In the genomic region with DNA sequence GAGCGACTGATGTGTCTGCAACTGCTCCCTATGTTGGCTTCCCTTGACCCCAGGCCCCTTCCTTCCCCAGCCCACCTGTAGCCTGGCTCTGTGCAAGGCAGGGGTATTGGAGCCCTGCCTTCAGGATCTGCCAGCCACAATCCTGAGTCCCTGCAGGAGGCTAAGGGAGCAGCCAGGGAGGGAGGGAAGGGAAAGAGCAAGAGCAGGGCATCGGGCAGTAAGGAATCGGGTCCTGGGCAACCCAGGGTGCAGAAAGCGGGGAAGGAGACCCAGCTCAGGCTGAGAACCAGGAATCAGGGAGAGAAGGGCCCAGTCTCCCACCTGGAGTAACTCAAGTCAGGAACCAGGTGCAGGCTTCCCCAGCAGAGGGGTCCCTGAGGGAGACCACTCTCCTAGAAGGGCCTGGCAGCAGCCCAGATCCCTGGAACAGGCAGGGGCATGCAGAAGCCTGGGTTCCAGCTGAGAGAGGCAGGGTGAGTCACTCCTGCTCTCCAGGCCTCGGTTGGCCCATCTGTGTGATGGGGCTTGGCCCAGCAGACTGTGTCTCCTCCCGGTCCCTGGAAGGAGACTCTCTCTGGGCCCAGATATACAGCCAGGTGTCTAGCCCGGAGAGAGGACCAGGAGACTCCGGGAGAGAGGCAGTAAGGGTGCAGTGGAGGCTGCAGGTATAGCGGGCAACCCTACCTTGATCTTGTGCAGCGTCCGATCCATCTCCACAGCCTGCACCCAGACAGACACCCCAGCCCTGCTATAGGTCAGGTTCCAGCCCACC, we compare ENCODE assay signal across 1 cellular context.
TF ChIP-seq lines count a peak whose summit lies in the region.

No MANE protein-coding gene starts in this region.

TF ChIP-seq in GM12878, 131 proteins besides CTCF, POLR2A, EP300 and RAD21:
- TF ChIP-seq, protein P1, sequence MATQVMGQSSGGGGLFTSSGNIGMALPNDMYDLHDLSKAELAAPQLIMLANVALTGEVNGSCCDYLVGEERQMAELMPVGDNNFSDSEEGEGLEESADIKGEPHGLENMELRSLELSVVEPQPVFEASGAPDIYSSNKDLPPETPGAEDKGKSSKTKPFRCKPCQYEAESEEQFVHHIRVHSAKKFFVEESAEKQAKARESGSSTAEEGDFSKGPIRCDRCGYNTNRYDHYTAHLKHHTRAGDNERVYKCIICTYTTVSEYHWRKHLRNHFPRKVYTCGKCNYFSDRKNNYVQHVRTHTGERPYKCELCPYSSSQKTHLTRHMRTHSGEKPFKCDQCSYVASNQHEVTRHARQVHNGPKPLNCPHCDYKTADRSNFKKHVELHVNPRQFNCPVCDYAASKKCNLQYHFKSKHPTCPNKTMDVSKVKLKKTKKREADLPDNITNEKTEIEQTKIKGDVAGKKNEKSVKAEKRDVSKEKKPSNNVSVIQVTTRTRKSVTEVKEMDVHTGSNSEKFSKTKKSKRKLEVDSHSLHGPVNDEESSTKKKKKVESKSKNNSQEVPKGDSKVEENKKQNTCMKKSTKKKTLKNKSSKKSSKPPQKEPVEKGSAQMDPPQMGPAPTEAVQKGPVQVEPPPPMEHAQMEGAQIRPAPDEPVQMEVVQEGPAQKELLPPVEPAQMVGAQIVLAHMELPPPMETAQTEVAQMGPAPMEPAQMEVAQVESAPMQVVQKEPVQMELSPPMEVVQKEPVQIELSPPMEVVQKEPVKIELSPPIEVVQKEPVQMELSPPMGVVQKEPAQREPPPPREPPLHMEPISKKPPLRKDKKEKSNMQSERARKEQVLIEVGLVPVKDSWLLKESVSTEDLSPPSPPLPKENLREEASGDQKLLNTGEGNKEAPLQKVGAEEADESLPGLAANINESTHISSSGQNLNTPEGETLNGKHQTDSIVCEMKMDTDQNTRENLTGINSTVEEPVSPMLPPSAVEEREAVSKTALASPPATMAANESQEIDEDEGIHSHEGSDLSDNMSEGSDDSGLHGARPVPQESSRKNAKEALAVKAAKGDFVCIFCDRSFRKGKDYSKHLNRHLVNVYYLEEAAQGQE (IDR thresholded peaks at IDR 0.05; ENCODE audit: low read depth, low read length): no peak
- TF ChIP-seq RBBP5 (conservative IDR thresholded peaks at IDR 0.05) (no peak), BHLHE40 (IDR thresholded peaks at IDR 0.05; ENCODE audit: borderline replicate concordance in 1 of 2, low read depth in 2 of 2, low read length in 1 of 2) (no peak), ASH2L (IDR thresholded peaks at IDR 0.05; ENCODE audit: borderline replicate concordance, low read depth) (no peak), EGR1 (IDR thresholded peaks at IDR 0.05; ENCODE audit: borderline replicate concordance in 1 of 2, low read depth in 2 of 2, low read length in 2 of 2) (no peak), MXI1 (IDR thresholded peaks at IDR 0.05; ENCODE audit: low read depth, low read length) (no peak), FOXM1 (IDR thresholded peaks at IDR 0.05; ENCODE audit: low read depth, low read length) (no peak), ZSCAN29 (IDR thresholded peaks at IDR 0.05) (no peak), BRCA1 (IDR thresholded peaks at IDR 0.05; ENCODE audit: low read depth, low read length) (no peak), CHD4 (IDR thresholded peaks at IDR 0.05) (no peak), POLR2AphosphoS5 (IDR thresholded peaks at IDR 0.05; ENCODE audit: low read length) (no peak), SMAD1 (IDR thresholded peaks at IDR 0.05; ENCODE audit: low read depth, partially characterized antibody) (no peak), KDM1A (IDR thresholded peaks at IDR 0.05; ENCODE audit: borderline replicate concordance) (no peak), ZNF217 (IDR thresholded peaks at IDR 0.05) (no peak), ZNF24 (IDR thresholded peaks at IDR 0.05) (no peak)
- TF ChIP-seq, protein P2, sequence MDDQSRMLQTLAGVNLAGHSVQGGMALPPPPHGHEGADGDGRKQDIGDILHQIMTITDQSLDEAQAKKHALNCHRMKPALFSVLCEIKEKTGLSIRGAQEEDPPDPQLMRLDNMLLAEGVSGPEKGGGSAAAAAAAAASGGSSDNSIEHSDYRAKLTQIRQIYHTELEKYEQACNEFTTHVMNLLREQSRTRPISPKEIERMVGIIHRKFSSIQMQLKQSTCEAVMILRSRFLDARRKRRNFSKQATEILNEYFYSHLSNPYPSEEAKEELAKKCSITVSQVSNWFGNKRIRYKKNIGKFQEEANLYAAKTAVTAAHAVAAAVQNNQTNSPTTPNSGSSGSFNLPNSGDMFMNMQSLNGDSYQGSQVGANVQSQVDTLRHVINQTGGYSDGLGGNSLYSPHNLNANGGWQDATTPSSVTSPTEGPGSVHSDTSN (IDR thresholded peaks at IDR 0.05; ENCODE audit: insufficient replicate concordance, low read depth, low read length): no peak
- TF ChIP-seq, protein P3, sequence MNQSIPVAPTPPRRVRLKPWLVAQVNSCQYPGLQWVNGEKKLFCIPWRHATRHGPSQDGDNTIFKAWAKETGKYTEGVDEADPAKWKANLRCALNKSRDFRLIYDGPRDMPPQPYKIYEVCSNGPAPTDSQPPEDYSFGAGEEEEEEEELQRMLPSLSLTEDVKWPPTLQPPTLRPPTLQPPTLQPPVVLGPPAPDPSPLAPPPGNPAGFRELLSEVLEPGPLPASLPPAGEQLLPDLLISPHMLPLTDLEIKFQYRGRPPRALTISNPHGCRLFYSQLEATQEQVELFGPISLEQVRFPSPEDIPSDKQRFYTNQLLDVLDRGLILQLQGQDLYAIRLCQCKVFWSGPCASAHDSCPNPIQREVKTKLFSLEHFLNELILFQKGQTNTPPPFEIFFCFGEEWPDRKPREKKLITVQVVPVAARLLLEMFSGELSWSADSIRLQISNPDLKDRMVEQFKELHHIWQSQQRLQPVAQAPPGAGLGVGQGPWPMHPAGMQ (IDR thresholded peaks at IDR 0.05; ENCODE audit: borderline replicate concordance): no peak
- TF ChIP-seq, protein P4, sequence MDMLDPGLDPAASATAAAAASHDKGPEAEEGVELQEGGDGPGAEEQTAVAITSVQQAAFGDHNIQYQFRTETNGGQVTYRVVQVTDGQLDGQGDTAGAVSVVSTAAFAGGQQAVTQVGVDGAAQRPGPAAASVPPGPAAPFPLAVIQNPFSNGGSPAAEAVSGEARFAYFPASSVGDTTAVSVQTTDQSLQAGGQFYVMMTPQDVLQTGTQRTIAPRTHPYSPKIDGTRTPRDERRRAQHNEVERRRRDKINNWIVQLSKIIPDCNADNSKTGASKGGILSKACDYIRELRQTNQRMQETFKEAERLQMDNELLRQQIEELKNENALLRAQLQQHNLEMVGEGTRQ (IDR thresholded peaks at IDR 0.05; ENCODE audit: borderline replicate concordance, low read depth, low read length): no peak
